23 cellular contexts compared by ENCODE assay signal in the genomic region with DNA sequence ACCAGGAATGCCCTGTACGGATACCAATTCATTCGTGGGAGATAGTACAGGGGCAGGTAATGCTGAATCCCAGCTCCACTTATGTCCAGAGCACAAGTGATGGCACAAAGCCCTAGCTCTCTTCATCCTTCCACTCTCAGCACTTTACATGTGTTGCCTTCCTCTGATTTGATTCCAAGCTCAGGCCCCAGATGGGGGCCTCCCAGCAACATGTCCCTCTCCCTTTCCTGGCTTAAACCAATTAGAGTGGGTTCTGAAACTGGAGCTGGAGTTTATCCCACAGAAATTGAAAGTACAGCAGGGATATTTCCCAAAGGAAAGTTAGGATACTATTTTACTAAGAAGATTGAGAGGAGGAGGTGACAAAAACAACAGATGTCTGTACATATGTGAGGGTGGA.
"Had no signal": no experiment of that assay in that cellular context is flagged by ENCODE, and none has a peak within 500 bp of the region (broad histone marks: within the 10 kb centered on the region; RNA-seq: fewer than 3 reads in every experiment).

No MANE protein-coding gene starts in this region.

- H3K9me3 Mint-ChIP-seq: mesothelial cell of epicardium; natural killer cell; stimulated activated naive B cell treated with anti-CD40 and anti-IgM and Interleukin-4, amounts not matched to agents 10 μg/mL and 1 μg/mL and 100 μg/mL, for 72 hours had no signal

- ATAC-seq: activated CD4-positive, CD25-positive, alpha-beta regulatory T cell treated with anti-CD3 and anti-CD28 coated beads, Interleukin-2, amount 50 U/mL, for 24 hours; activated CD8-positive, alpha-beta T cell treated with anti-CD3 and anti-CD28 coated beads, Interleukin-2, amount 10 ng/mL, durations not matched to agents 7 days and 5 days; activated naive CD4-positive, alpha-beta T cell treated with anti-CD3 and anti-CD28 coated beads, Interleukin-2, amount 50 U/mL, for 72 hours; foreskin keratinocyte; natural killer cell; pancreas; right cardiac atrium; stimulated activated naive B cell treated with anti-CD40 and anti-IgM and Interleukin-4, amounts not matched to agents 10 μg/mL and 1 μg/mL and 100 μg/mL, for 72 hours had no signal

- H3K4me1 Mint-ChIP-seq: immature natural killer cell; stimulated activated naive B cell treated with anti-CD40 and anti-IgM and Interleukin-4, amounts not matched to agents 10 μg/mL and 1 μg/mL and 100 μg/mL, for 72 hours had no signal

- DNase-seq: activated CD4-positive, alpha-beta T cell treated with anti-CD3 and anti-CD28 coated beads, Interleukin-2, amount 50 U/mL, for 1 hour; activated CD8-positive, alpha-beta T cell treated with anti-CD3 and anti-CD28 coated beads, Interleukin-2, amount 10 ng/mL, durations not matched to agents 7 days and 5 days; activated gamma-delta T cell treated with Interleukin-2 at 50 U/mL for 16 hours; aorta; brain microvascular endothelial cell; caudate nucleus; dermis blood vessel endothelial cell; effector CD8-positive, alpha-beta T cell; erythroblast; foreskin keratinocyte; immature natural killer cell; left ventricle myocardium inferior; mammary epithelial cell; natural killer cell; pancreas; right cardiac atrium; stimulated activated naive B cell treated with anti-CD40 and anti-IgM and Interleukin-4, amounts not matched to agents 10 μg/mL and 1 μg/mL and 100 μg/mL, for 72 hours; testis; trophoblast cell; uterus had no signal

- H3K27me3 Mint-ChIP-seq: stimulated activated naive B cell treated with anti-CD40 and anti-IgM and Interleukin-4, amounts not matched to agents 10 μg/mL and 1 μg/mL and 100 μg/mL, for 72 hours had no signal

- H3K4me3 Mint-ChIP-seq: activated CD8-positive, alpha-beta T cell treated with anti-CD3 and anti-CD28 coated beads, Interleukin-2, amount 10 ng/mL, durations not matched to agents 7 days and 5 days; immature natural killer cell; mesothelial cell of epicardium; natural killer cell; stimulated activated naive B cell treated with anti-CD40 and anti-IgM and Interleukin-4, amounts not matched to agents 10 μg/mL and 1 μg/mL and 100 μg/mL, for 72 hours had no signal

- H3K36me3 Mint-ChIP-seq: activated naive CD4-positive, alpha-beta T cell treated with anti-CD3 and anti-CD28 coated beads, Interleukin-2, amount 50 U/mL, for 72 hours; immature natural killer cell; mesothelial cell of epicardium; natural killer cell had no signal

- H3K27ac Mint-ChIP-seq: activated CD8-positive, alpha-beta T cell treated with anti-CD3 and anti-CD28 coated beads, Interleukin-2, amount 10 ng/mL, durations not matched to agents 7 days and 5 days; activated naive CD4-positive, alpha-beta T cell treated with anti-CD3 and anti-CD28 coated beads, Interleukin-2, amount 50 U/mL, for 72 hours; immature natural killer cell; mesothelial cell of epicardium; natural killer cell had no signal
